ENCODE assay signal across 8 cellular contexts in genomic region chr13:45851171-45851889, GRCh38. TPM values are rescaled to one million over a fixed set of nuclear protein-coding genes. Genes with fewer than 3 reads are reported as not detected.
A peak's percentile ranks its signal among the peaks of the same experiment; 100 is the strongest.
DNase-seq lines count a peak whose midpoint lies in the region; ATAC-seq, FAIRE-seq and TF ChIP-seq lines count a peak whose summit lies in the region.

TSS of gene SIAH3 (minus strand) at chr13:45851753. CDS start at chr13:45851629, 124 bp downstream.

- H3K4me3 ChIP-seq in endodermal cell (ENCODE audit: low read length) (peak within 1 kb of the TSS; percentile 68), neural cell (ENCODE audit: low read length) (peak within 1 kb of the TSS; percentile 76)

- H3K27ac ChIP-seq in endodermal cell (ENCODE audit: low read depth, low read length) (no peak within 1 kb of the TSS), neural cell (ENCODE audit: low read length) (peak within 1 kb of the TSS; percentile 66)

- CTCF ChIA-PET in WTC11 (lab: Charles Lee) = interaction anchor here (2.9 kb wide), 1 partner anchor 28 kb away, joined by 12 read pairs; no protein-coding TSS in a partner anchor

- no peaks in the 10 kb centered on the region for H3F3A ChIP-seq in neural cell (ENCODE audit: insufficient read depth, low read length, poor library complexity, severe bottlenecking)

- H3K36me3 Mint-ChIP-seq in WTC11 = peaks cover 8% of the 10 kb centered on the region; the same call in 1 of the 2 replicates
- no peaks in the 10 kb centered on the region for H3K36me3 Mint-ChIP-seq in endodermal cell (ENCODE audit: low read depth)

- peak; percentile 34 for DNase-seq in D721Med (ENCODE audit: insufficient read length, low spot score)
- DNase-seq in WTC11 (ENCODE audit: low spot score) = peak; percentile 23
- DNase-seq in endodermal cell = peak; percentile 74
- DNase-seq in T1000 (lab: John Stamatoyannopoulos, UW) = no peak

- no peak for TF ChIP-seq EP300 in neural cell (conservative IDR thresholded peaks at IDR 0.05; ENCODE audit: poor library complexity, severe bottlenecking)

- peaks cover 21% of the 10 kb centered on the region for H3K4me1 ChIP-seq in endodermal cell (ENCODE audit: control insufficient read depth, insufficient read depth, low read length)

- peaks cover 27% of the 10 kb centered on the region for H3K27me3 ChIP-seq in endodermal cell (ENCODE audit: control insufficient read depth, insufficient read depth, low read length, poor library complexity, severe bottlenecking)
- H3K27me3 ChIP-seq in neural cell (ENCODE audit: insufficient read depth, low read depth, low read length) = no peaks in the 10 kb centered on the region

- peak within 1 kb of the TSS; percentile 68 for H3K4me2 ChIP-seq in neural cell (ENCODE audit: low read length)

- no peaks in the 10 kb centered on the region for H3K79me2 ChIP-seq in neural cell (replicated peaks; ENCODE audit: insufficient read depth, low read length)

- no peak for FAIRE-seq in D721Med (lab: Jason Lieb, UNC)

- H3K4me1 Mint-ChIP-seq in WTC11 (peaks cover 59% of the 10 kb centered on the region), endodermal cell (peaks cover 48% of the 10 kb centered on the region)

- H3K4me3 Mint-ChIP-seq in WTC11 = peak within 1 kb of the TSS; percentile 73
- H3K4me3 Mint-ChIP-seq in endodermal cell = peak within 1 kb of the TSS; percentile 57

- H2AFZ ChIP-seq in neural cell (ENCODE audit: low read depth, low read length) = peak within 1 kb of the TSS; percentile 59

- TF ChIP-seq CTCF in D721Med (IDR thresholded peaks at IDR 0.05; ENCODE audit: insufficient read depth, missing control alignments) = no peak
- TF ChIP-seq CTCF in WTC11 (IDR thresholded peaks at IDR 0.05) = no peak
- TF ChIP-seq CTCF in endodermal cell (conservative IDR thresholded peaks at IDR 0.05) = no peak
- no peak for TF ChIP-seq CTCF in neural cell (IDR thresholded peaks at IDR 0.05; ENCODE audit: poor library complexity, severe bottlenecking)

- peaks cover 38% of the 10 kb centered on the region for H3K27me3 Mint-ChIP-seq in WTC11 (ENCODE audit: low read depth)
- H3K27me3 Mint-ChIP-seq in endodermal cell (ENCODE audit: insufficient read depth) = peaks cover 36% of the 10 kb centered on the region

- 34 to 39% methylated on average over 30 to 34 of the region's 34 CpGs for WGBS in endodermal cell (ENCODE audit: insufficient coverage in 1 of 2, insufficient read length in 1 of 2), 2 experiments

- H3K9me3 ChIP-seq in endodermal cell (ENCODE audit: control insufficient read depth, low read length) (peaks cover 9% of the 10 kb centered on the region), neural cell (ENCODE audit: low read length) (no peaks in the 10 kb centered on the region)

- peaks cover 11% of the 10 kb centered on the region for H3K9me3 Mint-ChIP-seq in WTC11
- H3K9me3 Mint-ChIP-seq in endodermal cell = peaks cover 5% of the 10 kb centered on the region

- H4K20me1 ChIP-seq in neural cell (ENCODE audit: insufficient read depth) = no peaks in the 10 kb centered on the region

- H3K9ac ChIP-seq in endodermal cell (ENCODE audit: extremely low read depth, low read length, poor library complexity, severe bottlenecking) (peak within 1 kb of the TSS; percentile 8), neural cell (ENCODE audit: low read length) (peak within 1 kb of the TSS; percentile 64)

- H3K36me3 ChIP-seq in endodermal cell (ENCODE audit: control insufficient read depth, insufficient read depth, low read length) (no peaks in the 10 kb centered on the region), neural cell (ENCODE audit: insufficient read depth, low read length) (no peaks in the 10 kb centered on the region)

- peak; percentile 44 for TF ChIP-seq RAD21 in neural cell (conservative IDR thresholded peaks at IDR 0.05)

- peak; percentile 44 for ATAC-seq in WTC11
- ATAC-seq in HG02852 (IDR thresholded peaks at IDR 0.05; ENCODE audit: unreplicated experiment) = no peak
- no peak for ATAC-seq in HG03571 (IDR thresholded peaks at IDR 0.05; ENCODE audit: unreplicated experiment)
- ATAC-seq in GM21825 (IDR thresholded peaks at IDR 0.05; ENCODE audit: unreplicated experiment) = no peak

- H3K9me2 ChIP-seq in neural cell (ENCODE audit: insufficient read depth, low read length) = no peaks in the 10 kb centered on the region

- POLR2A ChIA-PET in WTC11 (lab: Charles Lee) = no interaction called here

- H3K27ac Mint-ChIP-seq in WTC11 (0 out of 2 replicates have a peak within 1 kb of the TSS, but pooled peaks have one; percentile 26), endodermal cell (no peak within 1 kb of the TSS)

TF ChIP-seq in WTC11, 78 proteins besides CTCF, POLR2A, EP300 and RAD21 (continues in another document):
- TF ChIP-seq FOXP1 (CRISPR knock-in tag; IDR thresholded peaks at IDR 0.05; ENCODE audit: borderline replicate concordance) (no peak), TP53 (CRISPR knock-in tag; IDR thresholded peaks at IDR 0.05) (no peak), E2F1 (CRISPR knock-in tag; IDR thresholded peaks at IDR 0.05) (no peak), HMGXB4 (CRISPR knock-in tag; IDR thresholded peaks at IDR 0.05) (no peak), NR3C1 (CRISPR knock-in tag; conservative IDR thresholded peaks at IDR 0.05; ENCODE audit: low read depth) (no peak), FOXK1 (CRISPR knock-in tag; IDR thresholded peaks at IDR 0.05) (no peak)

TF ChIP-seq in neural cell, 6 proteins besides CTCF, POLR2A, EP300 and RAD21:
- TF ChIP-seq SMC3 (conservative IDR thresholded peaks at IDR 0.05; ENCODE audit: poor library complexity) (peak; percentile 46), REST (IDR thresholded peaks at IDR 0.05; ENCODE audit: borderline replicate concordance) (peak; percentile 55), MXI1 (conservative IDR thresholded peaks at IDR 0.05; ENCODE audit: poor library complexity, severe bottlenecking) (peak; percentile 69), EZH2 (IDR thresholded peaks at IDR 0.05; ENCODE audit: borderline replicate concordance, insufficient read depth, low read length, poor library complexity, severe bottlenecking) (no peak), POLR2AphosphoS5 (IDR thresholded peaks at IDR 0.05) (peak; percentile 39), TAF1 (IDR thresholded peaks at IDR 0.05; ENCODE audit: low read depth) (peak; percentile 60)

RNA-seq across cellular contexts. Expression of gene SIAH3, which starts in this region (rescaled TPM):
- total RNA-seq in WTC11 (2021) (0.09 to 0.31 TPM (median 0.11 TPM) in 3 replicates), endodermal cell (not detected)
- polyA plus RNA-seq in endodermal cell (2013, experiment 1 of 2) = 0.21 TPM
- polyA plus RNA-seq in endodermal cell (2013, experiment 2 of 2) = 0.12 TPM
- polyA plus RNA-seq in neural cell = 4.0 and 4.9 TPM in 2 replicates
- polyA minus RNA-seq in neural cell = 11.4 and 14.6 TPM in 2 replicates

Comparison
In these comparisons a context has a peak if more than half of its experiments do, and no peak if none do; other contexts are left out.
1. Peak in DNase-seq and ATAC-seq in WTC11; RNA of the gene not detected or under 1 TPM.
2. Peak in DNase-seq, H3K4me3 ChIP-seq and H3K9ac ChIP-seq in endodermal cell; RNA of the gene not detected or under 1 TPM.